Comparison of ENCODE assay signal across 14 cellular contexts in the genomic region with DNA sequence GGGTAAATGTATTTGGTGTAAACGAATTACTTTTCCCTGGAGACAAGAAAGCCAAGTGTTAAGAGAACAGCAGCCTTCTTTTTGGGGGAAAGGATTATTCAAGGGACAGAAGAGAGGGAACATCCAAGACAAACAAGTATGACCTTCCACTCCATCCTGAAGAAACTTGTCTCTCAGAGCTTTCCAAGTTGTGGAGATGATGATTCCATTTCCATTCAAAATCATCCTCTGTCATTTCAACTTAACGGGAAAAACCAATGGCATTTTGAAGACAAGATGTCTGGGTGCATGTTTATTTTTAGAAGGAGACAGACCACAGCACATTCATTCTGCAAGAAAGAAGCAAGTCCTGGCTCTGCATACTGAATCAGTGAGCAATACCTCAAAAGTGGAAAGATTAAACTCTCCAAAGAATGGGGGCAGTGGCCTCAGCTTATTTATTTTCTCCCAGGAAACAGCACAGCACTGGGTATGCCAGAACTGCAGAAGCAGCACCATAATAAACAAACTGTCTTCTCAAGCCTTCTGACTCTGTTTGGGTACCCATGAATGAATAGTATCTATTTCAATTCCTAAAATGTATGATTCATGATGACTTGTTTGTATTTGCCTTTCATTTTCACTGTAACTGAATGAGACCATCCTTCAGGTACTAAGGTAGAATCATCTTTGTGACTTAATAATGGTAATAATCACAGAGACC.
A peak's percentile ranks its signal among the peaks of the same experiment; 100 is the strongest.
DNase-seq lines count a peak whose midpoint lies in the region; ATAC-seq and TF ChIP-seq lines count a peak whose summit lies in the region.
"Had no signal": no experiment of that assay in that cellular context is flagged by ENCODE, and none has a peak within 500 bp of the region (broad histone marks: within the 10 kb centered on the region; RNA-seq: fewer than 3 reads in every experiment).

No MANE protein-coding gene starts in this region.

- intact Hi-C loops in MCF 10A (cut with micrococcal nuclease) (no loop called here), breast epithelium (cut with DNase I; ENCODE audit: low total_unique reads) (no loop called here), left lung (cut with DNase I) (no loop called here)

- H3K36me3 ChIP-seq in breast epithelium, result no peaks in the 10 kb centered on the region
- no peaks in the 10 kb centered on the region for H3K36me3 ChIP-seq in adipocyte (ENCODE audit: control insufficient read depth, insufficient read depth, low read length, severe bottlenecking)
- H3K36me3 ChIP-seq in left lung, result no peaks in the 10 kb centered on the region
- H3K36me3 ChIP-seq: HAP-1 had no signal

- H3K27ac ChIP-seq in breast epithelium, result no peak overlapping the region
- peak overlapping the region; percentile 56 for H3K27ac ChIP-seq in foreskin keratinocyte
- H3K27ac ChIP-seq in left lung, result no peak overlapping the region
- H3K27ac ChIP-seq: 22Rv1 had no signal

- CTCF ChIA-PET in MCF 10A (lab: Yijun Ruan, JAX), result interaction anchor here (0.6 kb wide), 1 partner anchor 432 kb away, joined by 3 read pairs; no protein-coding TSS in a partner anchor

- H3K9me3 Mint-ChIP-seq in MCF 10A (ENCODE audit: unreplicated experiment), result no peaks in the 10 kb centered on the region
- H3K9me3 Mint-ChIP-seq: nephron, type B pancreatic cell had no signal

- DNase-seq in MCF 10A (ENCODE audit: unreplicated experiment) (peak; percentile 48), breast epithelium (ENCODE audit: low spot score in 2 of 2) (no peak), adipocyte (ENCODE audit: low read depth) (peak; percentile 85), foreskin keratinocyte (peak; percentile 87 to 92), smooth muscle cell of the brain vasculature (ENCODE audit: low read depth, low spot score) (peak; percentile 13), left lung (no peak), NCI-H1105 (lab: John Stamatoyannopoulos, UW) (no peak)
- DNase-seq: NCI-H69, SHP77 treated with DMSO at 0.1 percent for 48 hours had no signal

- H3K4me3 ChIP-seq in breast epithelium (no peak overlapping the region), adipocyte (ENCODE audit: low read length) (no peak overlapping the region), left lung (no peak overlapping the region)
- H3K4me3 ChIP-seq: HAP-1 had no signal

- peaks cover 30% of the 10 kb centered on the region for H3K4me1 Mint-ChIP-seq in MCF 10A (ENCODE audit: insufficient read depth, unreplicated experiment)
- H3K4me1 Mint-ChIP-seq: nephron had no signal

- H3K27me3 ChIP-seq in breast epithelium, result no peaks in the 10 kb centered on the region
- H3K27me3 ChIP-seq in adipocyte (replicated peaks; ENCODE audit: control insufficient read depth, insufficient read depth, low read length), result no peaks in the 10 kb centered on the region
- H3K27me3 ChIP-seq in foreskin keratinocyte, result no peaks in the 10 kb centered on the region
- H3K27me3 ChIP-seq in left lung, result no peaks in the 10 kb centered on the region

- H3K9ac ChIP-seq in adipocyte (ENCODE audit: low read length), result peak overlapping the region; percentile 61

- BruUV-seq in MCF 10A (replicated peaks; lab: Mats Ljungman, UMichigan), result no TSS peak

- TF ChIP-seq POLR2A in breast epithelium (IDR thresholded peaks at IDR 0.05), result no peak

- H3K4me1 ChIP-seq in breast epithelium (no peaks in the 10 kb centered on the region), adipocyte (ENCODE audit: control insufficient read depth, insufficient read depth, low read length) (peaks cover 14% of the 10 kb centered on the region), foreskin keratinocyte (peaks cover 28% of the 10 kb centered on the region), left lung (no peaks in the 10 kb centered on the region)
- H3K4me1 ChIP-seq: HAP-1 had no signal

- ATAC-seq in foreskin keratinocyte (peak; percentile 64), HG03432 (IDR thresholded peaks at IDR 0.05; ENCODE audit: unreplicated experiment) (no peak), left lung (no peak)

- no peak for TF ChIP-seq CTCF in MCF 10A (IDR thresholded peaks at IDR 0.05; ENCODE audit: unreplicated experiment)
- TF ChIP-seq CTCF in breast epithelium (IDR thresholded peaks at IDR 0.05), result no peak
- no peak for TF ChIP-seq CTCF in foreskin keratinocyte (conservative IDR thresholded peaks at IDR 0.05)
- TF ChIP-seq CTCF in left lung (IDR thresholded peaks at IDR 0.05), result no peak

- POLR2A ChIA-PET in MCF 10A (lab: Yijun Ruan, JAX), result interaction anchor here (0.7 kb wide), 1 partner anchor 341 kb away, joined by 3 read pairs; no protein-coding TSS in a partner anchor

- no peak overlapping the region for H3K4me3 Mint-ChIP-seq in MCF 10A (ENCODE audit: unreplicated experiment)
- H3K4me3 Mint-ChIP-seq: nephron, type B pancreatic cell had no signal

- H3K9me3 ChIP-seq in breast epithelium (no peaks in the 10 kb centered on the region), adipocyte (ENCODE audit: control insufficient read depth, low read length) (no peaks in the 10 kb centered on the region), left lung (peaks cover 0 to 2% of the 10 kb centered on the region in 2 donors)
- H3K9me3 ChIP-seq: HAP-1 had no signal

- peak overlapping the region; percentile 61 for H3K27ac Mint-ChIP-seq in MCF 10A (ENCODE audit: low read depth, unreplicated experiment)
- H3K27ac Mint-ChIP-seq: type B pancreatic cell had no signal

- H3K27me3 Mint-ChIP-seq in MCF 10A (ENCODE audit: insufficient read depth, unreplicated experiment), result no peaks in the 10 kb centered on the region
- H3K27me3 Mint-ChIP-seq: type B pancreatic cell had no signal

- no peaks in the 10 kb centered on the region for H3K36me3 Mint-ChIP-seq in MCF 10A (ENCODE audit: insufficient read depth, unreplicated experiment)
- H3K36me3 Mint-ChIP-seq: type B pancreatic cell had no signal

Comparison
In these comparisons a context has a peak if more than half of its experiments do, and no peak if none do; other contexts are left out.
1. DNase-seq: peak in MCF 10A (single experiment), adipocyte (single experiment), foreskin keratinocyte (2 of 2) and smooth muscle cell of the brain vasculature (single experiment); none in breast epithelium (0 of 2), left lung (0 of 2) and NCI-H1105 (single experiment).